Comparison of ENCODE assay signal across 17 cellular contexts in the genomic region with DNA sequence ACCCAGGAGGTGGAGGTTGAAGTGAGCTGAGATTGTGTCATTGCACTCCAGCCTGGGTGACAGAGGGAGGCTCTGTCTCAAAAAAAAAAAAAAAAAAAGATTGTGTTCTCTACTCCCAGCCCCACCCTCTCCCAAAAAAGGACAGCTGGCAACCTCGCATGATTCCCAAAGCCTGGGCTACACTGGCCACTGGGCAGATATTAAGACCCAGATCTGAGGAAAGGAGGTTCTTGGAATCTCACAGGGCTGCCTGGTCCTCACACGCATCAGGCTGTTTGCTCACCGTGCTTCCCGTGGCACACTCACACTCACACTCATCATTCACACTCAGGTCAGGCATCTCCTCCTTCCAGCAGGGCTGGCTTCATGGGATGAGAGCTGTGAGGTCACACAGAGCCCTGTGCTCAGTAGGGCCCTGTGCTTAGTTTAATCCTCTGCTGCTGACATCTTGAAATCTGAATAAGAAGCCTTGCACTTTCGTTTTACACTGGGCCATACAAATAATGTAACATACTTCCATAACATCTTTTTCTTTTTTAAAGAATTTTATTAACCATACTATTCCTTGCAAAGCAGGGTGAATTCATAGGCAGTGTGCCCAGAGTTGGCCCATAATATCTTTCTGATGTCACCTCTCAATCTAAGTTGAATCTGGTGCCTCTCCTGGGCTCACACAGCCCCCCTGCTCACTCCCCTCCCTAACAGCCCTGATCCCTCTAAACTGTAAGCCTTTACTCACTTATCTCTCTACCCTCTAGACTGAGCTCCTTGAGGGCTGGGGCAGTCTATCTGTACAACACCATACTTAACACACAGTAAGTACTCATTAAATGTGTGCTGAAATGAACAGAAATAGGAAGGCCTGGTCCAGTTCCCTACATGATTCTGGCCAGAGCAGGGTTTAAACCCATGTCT. TPM values are rescaled to one million over a fixed set of nuclear protein-coding genes. Genes with fewer than 3 reads are reported as not detected.
DNase-seq lines count a peak whose midpoint lies in the region; ATAC-seq, FAIRE-seq and TF ChIP-seq lines count a peak whose summit lies in the region.
"Had no signal": no experiment of that assay in that cellular context is flagged by ENCODE, and none has a peak within 500 bp of the region (broad histone marks: within the 10 kb centered on the region; RNA-seq: fewer than 3 reads in every experiment).

No MANE protein-coding gene starts in this region.

- H3K79me2 ChIP-seq in GM12878 (ENCODE audit: control insufficient read depth, insufficient read depth, low read length), result no peaks in the 10 kb centered on the region

- in situ Hi-C loops in GM12878 (cut with MboI) (no loop called here), GM13976 (cut with MboI; ENCODE audit: low sequenced_read_pairs, unreplicated experiment) (no loop called here)

- H3K27ac Mint-ChIP-seq in activated CD8-positive, alpha-beta T cell treated with anti-CD3 and anti-CD28 coated beads, Interleukin-2, amount 10 ng/mL, durations not matched to agents 7 days and 5 days, result peak overlapping the region; percentile 1
- no peak overlapping the region for H3K27ac Mint-ChIP-seq in activated CD8-positive, alpha-beta T cell treated with anti-CD3 and anti-CD28 coated beads for 36 hours
- H3K27ac Mint-ChIP-seq in immature natural killer cell, result peak overlapping the region in 5 of 6 donors; percentile 3 to 94 (median 62)
- no peak overlapping the region for H3K27ac Mint-ChIP-seq in activated CD4-positive, alpha-beta T cell treated with anti-CD3 and anti-CD28 coated beads for 36 hours
- H3K27ac Mint-ChIP-seq: activated B cell treated with CpG ODN at 0.5 μM for 24 hours had no signal

- H3K36me3 Mint-ChIP-seq in activated CD8-positive, alpha-beta T cell treated with anti-CD3 and anti-CD28 coated beads, Interleukin-2, amount 10 ng/mL, durations not matched to agents 7 days and 5 days (ENCODE audit: low read depth), result peaks cover 9% of the 10 kb centered on the region
- no peaks in the 10 kb centered on the region for H3K36me3 Mint-ChIP-seq in activated CD8-positive, alpha-beta T cell treated with anti-CD3 and anti-CD28 coated beads for 36 hours (ENCODE audit: low read depth)
- H3K36me3 Mint-ChIP-seq in immature natural killer cell, result no peaks in the 10 kb centered on the region
- H3K36me3 Mint-ChIP-seq in activated CD4-positive, alpha-beta T cell treated with anti-CD3 and anti-CD28 coated beads for 36 hours (ENCODE audit: low read depth), result no peaks in the 10 kb centered on the region

- CTCF ChIA-PET in activated CD8-positive, alpha-beta T cell treated with anti-CD3 and anti-CD28 coated beads, Interleukin-2, amount 10 ng/mL, durations not matched to agents 7 days and 5 days (lab: Charles Lee), result interaction anchor here (1.5 kb wide), 1 partner anchor 108 kb away, joined by 4 read pairs; no protein-coding TSS in a partner anchor
- CTCF ChIA-PET in activated CD8-positive, alpha-beta T cell treated with anti-CD3 and anti-CD28 coated beads for 36 hours (lab: Charles Lee), result no interaction called here
- CTCF ChIA-PET in GM12878 (lab: Yijun Ruan, JAX), result interaction anchor here (2.0 kb wide), 1 partner anchor 48 kb away, joined by 7 read pairs; no protein-coding TSS in a partner anchor
- CTCF ChIA-PET in activated CD4-positive, alpha-beta T cell treated with anti-CD3 and anti-CD28 coated beads for 36 hours (lab: Charles Lee), result interaction anchor here (0.5 kb wide), 1 partner anchor 51 kb away, joined by 4 read pairs; no protein-coding TSS in a partner anchor

- H3K27ac ChIP-seq in GM12878 (ENCODE audit: control insufficient read depth, insufficient read depth), result peak overlapping the region; percentile 3
- H3K27ac ChIP-seq in thoracic aorta, result peak overlapping the region; percentile 2 to 46

- H3K4me3 ChIP-seq in GM12878, result no peak overlapping the region
- no peak overlapping the region for H3K4me3 ChIP-seq in thoracic aorta
- H3K4me3 ChIP-seq: tibial nerve had no signal

- SMC1A ChIA-PET in GM12878 (lab: Charles Lee; ENCODE audit: uncharacterized antibody, unreplicated experiment), result interaction anchor here (0.8 to 2.0 kb wide), 8 partner anchors 12 to 107 kb away, joined by 3 to 8 read pairs (median 4); no protein-coding TSS in a partner anchor

- H3K9me3 ChIP-seq in GM12878 (replicated peaks; ENCODE audit: control insufficient read depth, insufficient read depth, low read length) (peaks cover 2% of the 10 kb centered on the region; the same call in 2 of the 3 replicates), thoracic aorta (no peaks in the 10 kb centered on the region)

- no peak for ATAC-seq in activated CD8-positive, alpha-beta T cell treated with anti-CD3 and anti-CD28 coated beads, Interleukin-2, amount 10 ng/mL, durations not matched to agents 7 days and 5 days
- ATAC-seq in activated CD8-positive, alpha-beta T cell treated with anti-CD3 and anti-CD28 coated beads for 36 hours, result no peak
- ATAC-seq in GM12878 (peak; percentile 22; the same call in 2 of the 3 replicates), thoracic aorta (ENCODE audit: insufficient number of reproducible peaks, low FRiP score, low read depth) (no peak)
- no peak for ATAC-seq in activated CD4-positive, alpha-beta T cell treated with anti-CD3 and anti-CD28 coated beads for 36 hours
- ATAC-seq: foreskin keratinocyte had no signal

- peak overlapping the region; percentile 15; the same call in 1 of the 2 replicates for H3K4me2 ChIP-seq in GM12878 (ENCODE audit: control insufficient read depth, insufficient read depth)

- no peak for TF ChIP-seq RAD21 in GM12878 (IDR thresholded peaks at IDR 0.05; ENCODE audit: insufficient read depth, low read depth, low read length)

- POLR2A ChIA-PET in activated CD8-positive, alpha-beta T cell treated with anti-CD3 and anti-CD28 coated beads, Interleukin-2, amount 10 ng/mL, durations not matched to agents 7 days and 5 days (lab: Charles Lee), result no interaction called here
- POLR2A ChIA-PET in activated CD8-positive, alpha-beta T cell treated with anti-CD3 and anti-CD28 coated beads for 36 hours (lab: Charles Lee), result no interaction called here
- POLR2A ChIA-PET in GM12878 (lab: Charles Lee), result interaction anchor here (0.6 to 1.5 kb wide), 4 partner anchors 17 to 107 kb away, joined by 3 to 5 read pairs (median 4); no protein-coding TSS in a partner anchor
- POLR2A ChIA-PET in activated CD4-positive, alpha-beta T cell treated with anti-CD3 and anti-CD28 coated beads for 36 hours (lab: Charles Lee), result interaction anchor here (0.6 kb wide), 1 partner anchor 107 kb away, joined by 3 read pairs; no protein-coding TSS in a partner anchor

- peaks cover 18% of the 10 kb centered on the region for H3K9me3 Mint-ChIP-seq in activated CD8-positive, alpha-beta T cell treated with anti-CD3 and anti-CD28 coated beads, Interleukin-2, amount 10 ng/mL, durations not matched to agents 7 days and 5 days (ENCODE audit: insufficient read depth)
- H3K9me3 Mint-ChIP-seq in activated CD8-positive, alpha-beta T cell treated with anti-CD3 and anti-CD28 coated beads for 36 hours, result peaks cover 10% of the 10 kb centered on the region
- H3K9me3 Mint-ChIP-seq in immature natural killer cell, result no peaks in the 10 kb centered on the region
- peaks cover 2% of the 10 kb centered on the region for H3K9me3 Mint-ChIP-seq in activated CD4-positive, alpha-beta T cell treated with anti-CD3 and anti-CD28 coated beads for 36 hours (ENCODE audit: low read depth)
- H3K9me3 Mint-ChIP-seq: activated B cell treated with CpG ODN at 0.5 μM for 24 hours had no signal

- no peak overlapping the region for H3K4me3 Mint-ChIP-seq in activated CD8-positive, alpha-beta T cell treated with anti-CD3 and anti-CD28 coated beads, Interleukin-2, amount 10 ng/mL, durations not matched to agents 7 days and 5 days
- H3K4me3 Mint-ChIP-seq in activated CD8-positive, alpha-beta T cell treated with anti-CD3 and anti-CD28 coated beads for 36 hours, result no peak overlapping the region
- peak overlapping the region in 1 of 5 donors; percentile 41 for H3K4me3 Mint-ChIP-seq in immature natural killer cell
- no peak overlapping the region for H3K4me3 Mint-ChIP-seq in activated CD4-positive, alpha-beta T cell treated with anti-CD3 and anti-CD28 coated beads for 36 hours
- H3K4me3 Mint-ChIP-seq: activated B cell treated with CpG ODN at 0.5 μM for 24 hours had no signal

- RAD21 ChIA-PET in GM12878 (lab: Charles Lee; ENCODE audit: unreplicated experiment), result interaction anchor here (1.3 to 2.5 kb wide), 3 partner anchors 11 to 108 kb away, joined by 3 to 8 read pairs (median 5); no protein-coding TSS in a partner anchor

- peak overlapping the region; percentile 61 for H2AFZ ChIP-seq in GM12878 (ENCODE audit: control insufficient read depth, low read depth, low read length)

- no peak for TF ChIP-seq POLR2A in GM12878 (IDR thresholded peaks at IDR 0.05; ENCODE audit: low read depth, low read length)

- intact Hi-C loops in activated CD8-positive, alpha-beta T cell treated with anti-CD3 and anti-CD28 coated beads for 36 hours (cut with micrococcal nuclease), result no loop called here
- intact Hi-C loops in GM12878 (cut with micrococcal nuclease; ENCODE audit: unreplicated experiment), result no loop called here
- intact Hi-C loops in activated CD4-positive, alpha-beta T cell treated with anti-CD3 and anti-CD28 coated beads for 36 hours (cut with DNase I, micrococcal nuclease), result no loop called here

- no peak for TF ChIP-seq CTCF in activated CD8-positive, alpha-beta T cell treated with anti-CD3 and anti-CD28 coated beads for 36 hours (IDR thresholded peaks at IDR 0.05)
- TF ChIP-seq CTCF in GM12878 (IDR thresholded peaks at IDR 0.05 in 2 of 3, conservative IDR thresholded peaks at IDR 0.05 in 1 of 3; ENCODE audit: control insufficient read depth in 2 of 3, extremely low read depth in 1 of 3, insufficient read depth in 1 of 3, low read depth in 3 of 3, low read length in 3 of 3) (no peak), thoracic aorta (IDR thresholded peaks at IDR 0.05) (no peak), GM13976 (IDR thresholded peaks at IDR 0.05; ENCODE audit: borderline replicate concordance, control extremely low read depth, extremely low read depth, insufficient read depth, missing control alignments) (no peak)

- no peak for TF ChIP-seq EP300 in GM12878 (IDR thresholded peaks at IDR 0.05; ENCODE audit: borderline replicate concordance in 1 of 2, control insufficient read depth in 1 of 2, low read depth in 2 of 2, low read length in 2 of 2)

- no TSS peak for BruUV-seq in GM12878 (replicated peaks; lab: Mats Ljungman, UMichigan)

- H3K36me3 ChIP-seq in GM12878 (ENCODE audit: control insufficient read depth in 2 of 2, insufficient read depth in 2 of 2, low read length in 1 of 2) (no peaks in the 10 kb centered on the region), thoracic aorta (no peaks in the 10 kb centered on the region)
- H3K36me3 ChIP-seq: tibial nerve had no signal

- WGBS in GM12878 (ENCODE audit: insufficient coverage, insufficient replicate concordance, low lambda C conversion rate, missing lambda C conversion rate), result 80% methylated on average over 5 of the region's 5 CpGs

- H3K4me1 ChIP-seq in GM12878 (ENCODE audit: control insufficient read depth, insufficient read depth, low read length) (peaks cover 32% of the 10 kb centered on the region), thoracic aorta (ENCODE audit: control insufficient read depth in 1 of 2, low read depth in 2 of 2) (peaks cover 3 to 29% of the 10 kb centered on the region in 2 donors)

- DNase-seq in activated CD8-positive, alpha-beta T cell treated with anti-CD3 and anti-CD28 coated beads, Interleukin-2, amount 10 ng/mL, durations not matched to agents 7 days and 5 days, result no peak
- DNase-seq in activated CD8-positive, alpha-beta T cell treated with anti-CD3 and anti-CD28 coated beads for 36 hours, result no peak
- DNase-seq in GM12878 (ENCODE audit: low read depth, low spot score) (no peak), immature natural killer cell (no peak), thoracic aorta (ENCODE audit: low spot score) (no peak), H4 (ENCODE audit: low spot score) (no peak), GM13976 (ENCODE audit: low spot score) (no peak)
- DNase-seq in activated CD4-positive, alpha-beta T cell treated with anti-CD3 and anti-CD28 coated beads for 36 hours, result no peak
- DNase-seq: activated B cell treated with CpG ODN at 0.5 μM for 24 hours, amniotic stem cell, DMS79 treated with DMSO at 0.1 percent for 48 hours, foreskin keratinocyte, MM.1S, NCI-H1694, NCI-H446 had no signal

- H4K20me1 ChIP-seq in GM12878 (ENCODE audit: control insufficient read depth, insufficient read depth), result no peaks in the 10 kb centered on the region

- peaks cover 3% of the 10 kb centered on the region for H3K27me3 Mint-ChIP-seq in activated CD8-positive, alpha-beta T cell treated with anti-CD3 and anti-CD28 coated beads, Interleukin-2, amount 10 ng/mL, durations not matched to agents 7 days and 5 days (ENCODE audit: low read depth)
- peaks cover 3% of the 10 kb centered on the region for H3K27me3 Mint-ChIP-seq in activated CD8-positive, alpha-beta T cell treated with anti-CD3 and anti-CD28 coated beads for 36 hours
- H3K27me3 Mint-ChIP-seq in immature natural killer cell (ENCODE audit: low read depth in 3 of 3), result peaks cover 0 to 2% (median 1%) of the 10 kb centered on the region in 3 donors
- H3K27me3 Mint-ChIP-seq in activated CD4-positive, alpha-beta T cell treated with anti-CD3 and anti-CD28 coated beads for 36 hours, result peaks cover 4% of the 10 kb centered on the region

- H3K9ac ChIP-seq in GM12878 (ENCODE audit: control insufficient read depth, insufficient read depth, low read length), result no peak overlapping the region

- no peaks in the 10 kb centered on the region for H3K27me3 ChIP-seq in GM12878 (replicated peaks in 1 of 2; ENCODE audit: control insufficient read depth in 2 of 2, insufficient read depth in 2 of 2, low read length in 1 of 2)
- no peaks in the 10 kb centered on the region for H3K27me3 ChIP-seq in thoracic aorta (replicated peaks; ENCODE audit: insufficient read depth)
- H3K27me3 ChIP-seq: foreskin keratinocyte, tibial nerve had no signal

- FAIRE-seq in GM12878 (lab: Jason Lieb, UNC), result peak; percentile 31
- FAIRE-seq: endometrium had no signal

- H3K4me1 Mint-ChIP-seq in activated CD8-positive, alpha-beta T cell treated with anti-CD3 and anti-CD28 coated beads, Interleukin-2, amount 10 ng/mL, durations not matched to agents 7 days and 5 days (ENCODE audit: low read depth), result peaks cover 38% of the 10 kb centered on the region
- H3K4me1 Mint-ChIP-seq in activated CD8-positive, alpha-beta T cell treated with anti-CD3 and anti-CD28 coated beads for 36 hours (ENCODE audit: low read depth), result peaks cover 24% of the 10 kb centered on the region
- peaks cover 30 to 33% of the 10 kb centered on the region in 2 donors for H3K4me1 Mint-ChIP-seq in immature natural killer cell
- H3K4me1 Mint-ChIP-seq in activated CD4-positive, alpha-beta T cell treated with anti-CD3 and anti-CD28 coated beads for 36 hours, result peaks cover 12% of the 10 kb centered on the region

RNA-seq across cellular contexts. Expression of a gene that starts 50.2 kb away (rescaled TPM):
- total RNA-seq in activated CD8-positive, alpha-beta T cell treated with anti-CD3 and anti-CD28 coated beads, Interleukin-2, amount 10 ng/mL, durations not matched to agents 7 days and 5 days, result 10 to 100 TPM; 57.2 to 59.4 TPM
- total RNA-seq in activated CD8-positive, alpha-beta T cell treated with anti-CD3 and anti-CD28 coated beads for 36 hours, result 10 to 100 TPM; 22.1 to 24.1 TPM
- 108 and 121 TPM in 2 replicates for total RNA-seq in GM12878 (2013; cell fraction: nucleolus; rRNA removed)
- total RNA-seq in GM12878 (2014; rRNA removed), result 38.5 and 48.8 TPM in 2 replicates
- total RNA-seq in GM12878 (2014; rRNA removed; fragmentation: Illumina TruSeq; extraction: Trizol), result 15.2 and 18.1 TPM in 2 replicates
- 128 and 139 TPM in 2 replicates for total RNA-seq in GM12878 (2021)
- polyA plus RNA-seq in GM12878 (2011; ENCODE audit: low read depth), result 33.7 TPM
- polyA plus RNA-seq in GM12878 (2011; rRNA removed), result 3.2 and 10.2 TPM in 2 replicates
- polyA plus RNA-seq in GM12878 (2011; cell fraction: cytosol; rRNA removed), result 15.1 and 18.0 TPM in 2 replicates
- 44.7 and 61.7 TPM in 2 replicates for polyA plus RNA-seq in GM12878 (2011; cell fraction: nucleus; rRNA removed)
- 64.9 and 75.4 TPM in 2 replicates for polyA plus RNA-seq in GM12878 (2012)
- polyA plus RNA-seq in GM12878 (2014; fragmentation: Illumina TruSeq; extraction: Trizol), result 10.5 and 31.2 TPM in 2 replicates
- 1 to 10 TPM; 2.3 to 4.9 TPM for polyA plus RNA-seq in GM12878 (2014; fragmentation: Nextera tagmentation; extraction: Ambion mirVana)
- polyA plus RNA-seq in GM12878 (2014; rRNA removed), result 40.6 and 54.3 TPM in 2 replicates
- 10 to 100 TPM; 34.7 to 39.0 TPM for polyA plus RNA-seq in GM12878 (2016; fragmentation: Nextera tagmentation; extraction: Ambion mirVana)
- 29.1 and 50.3 TPM in 2 replicates for polyA minus RNA-seq in GM12878 (2011; rRNA and poly(A)+ RNA removed)
- polyA minus RNA-seq in GM12878 (2011; cell fraction: cytosol; rRNA and poly(A)+ RNA removed), result 37.0 and 37.7 TPM in 2 replicates
- 39.8 and 79.0 TPM in 2 replicates for polyA minus RNA-seq in GM12878 (2011; cell fraction: nucleus; rRNA and poly(A)+ RNA removed)
- polyA plus RNA-seq in immature natural killer cell, result 10 to 100 TPM in 1 of 3 donors, 1 to 10 TPM in 2; 3.8 to 14.0 (median 4.7) TPM
- 10 to 100 TPM; 22.7 to 45.2 TPM for total RNA-seq in thoracic aorta
- total RNA-seq in H4 (2014; rRNA removed; shearing (Covaris generic)), result 9.2 and 10.8 TPM in 2 replicates
- total RNA-seq in activated CD4-positive, alpha-beta T cell treated with anti-CD3 and anti-CD28 coated beads for 36 hours, result 10 to 100 TPM; 18.6 to 25.1 TPM

Comparison
In these comparisons a context has a peak if more than half of its experiments do, and no peak if none do; other contexts are left out.
1. H3K27ac Mint-ChIP-seq: peak in activated CD8-positive, alpha-beta T cell treated with anti-CD3 and anti-CD28 coated beads, Interleukin-2, amount 10 ng/mL, durations not matched to agents 7 days and 5 days (single experiment) and immature natural killer cell (5 of 6); none in activated CD8-positive, alpha-beta T cell treated with anti-CD3 and anti-CD28 coated beads for 36 hours (single experiment) and activated CD4-positive, alpha-beta T cell treated with anti-CD3 and anti-CD28 coated beads for 36 hours (single experiment).
2. POLR2A ChIA-PET loops: an anchor here in GM12878 (0.6 to 1.5 kb wide) and activated CD4-positive, alpha-beta T cell treated with anti-CD3 and anti-CD28 coated beads for 36 hours (0.6 kb wide); none called in activated CD8-positive, alpha-beta T cell treated with anti-CD3 and anti-CD28 coated beads, Interleukin-2, amount 10 ng/mL, durations not matched to agents 7 days and 5 days and activated CD8-positive, alpha-beta T cell treated with anti-CD3 and anti-CD28 coated beads for 36 hours.